1 cellular context compared by ENCODE assay signal in the genomic region with DNA sequence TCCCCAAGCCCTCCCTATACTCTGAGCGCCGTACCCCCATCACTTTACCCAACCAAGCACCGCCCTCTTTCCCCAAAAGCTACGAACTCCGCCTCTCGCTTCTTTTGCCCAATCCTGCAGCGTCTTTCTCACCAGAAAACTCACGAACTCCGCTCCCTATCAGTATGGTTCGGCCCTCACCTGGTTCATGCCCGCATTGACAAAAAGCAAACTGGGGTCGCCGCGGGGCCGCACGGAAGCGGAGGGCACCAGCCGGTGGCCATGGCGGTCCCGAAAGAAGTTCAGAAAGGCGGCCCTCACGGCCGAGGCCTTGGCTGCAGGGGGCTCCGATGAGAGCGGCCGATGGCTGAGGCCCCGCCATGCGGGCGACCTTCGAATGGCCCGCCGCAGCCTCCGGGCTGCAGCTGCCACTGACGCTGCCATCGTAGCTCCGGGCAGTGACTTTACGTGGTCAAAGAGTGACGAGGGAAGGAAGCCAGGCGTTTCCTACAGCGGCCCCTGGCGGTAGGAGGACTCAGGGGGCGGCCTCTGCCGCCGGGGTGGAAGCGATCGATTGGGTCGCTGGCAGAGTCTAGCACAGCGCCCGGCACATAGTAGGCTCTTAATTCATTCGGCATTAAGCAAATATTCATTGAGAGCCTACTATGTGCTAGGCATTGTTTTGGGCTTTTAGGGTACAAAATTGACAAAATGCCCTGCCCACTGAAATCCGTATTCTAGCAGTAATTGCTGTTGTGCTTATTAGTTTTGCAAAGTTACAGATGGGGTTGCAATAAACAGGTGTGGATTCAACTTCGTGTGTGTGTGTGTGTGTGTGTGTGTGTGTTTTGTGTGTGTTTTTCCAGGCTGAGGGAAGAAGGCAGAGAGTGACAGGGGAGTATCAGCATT.
A peak's percentile ranks its signal among the peaks of the same experiment; 100 is the strongest.
TF ChIP-seq lines count a peak whose summit lies in the region.

A gene (minus strand): TSS at position 447 of the 888 bp plus-strand sequence. CDS start 24 bp downstream, at position 423.

TF ChIP-seq in HEK293, 187 proteins besides CTCF, POLR2A, EP300 and RAD21 (continued from another document):
- TF ChIP-seq, protein P1, sequence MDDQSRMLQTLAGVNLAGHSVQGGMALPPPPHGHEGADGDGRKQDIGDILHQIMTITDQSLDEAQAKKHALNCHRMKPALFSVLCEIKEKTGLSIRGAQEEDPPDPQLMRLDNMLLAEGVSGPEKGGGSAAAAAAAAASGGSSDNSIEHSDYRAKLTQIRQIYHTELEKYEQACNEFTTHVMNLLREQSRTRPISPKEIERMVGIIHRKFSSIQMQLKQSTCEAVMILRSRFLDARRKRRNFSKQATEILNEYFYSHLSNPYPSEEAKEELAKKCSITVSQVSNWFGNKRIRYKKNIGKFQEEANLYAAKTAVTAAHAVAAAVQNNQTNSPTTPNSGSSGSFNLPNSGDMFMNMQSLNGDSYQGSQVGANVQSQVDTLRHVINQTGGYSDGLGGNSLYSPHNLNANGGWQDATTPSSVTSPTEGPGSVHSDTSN (CRISPR knock-in tag; IDR thresholded peaks at IDR 0.05) = peak; percentile 92
- no peak for TF ChIP-seq ZNF555 (tag by site-specific recombination; conservative IDR thresholded peaks at IDR 0.05)
- TF ChIP-seq SCRT1 (tag by site-specific recombination; IDR thresholded peaks at IDR 0.05; ENCODE audit: borderline replicate concordance) = no peak
- peak; percentile 73; the same call in 1 of the 2 replicates for TF ChIP-seq ZNF10 (tag by site-specific recombination; IDR thresholded peaks at IDR 0.05)
- TF ChIP-seq GLIS2 (tag by site-specific recombination; IDR thresholded peaks at IDR 0.05) = no peak
- TF ChIP-seq, protein P2, sequence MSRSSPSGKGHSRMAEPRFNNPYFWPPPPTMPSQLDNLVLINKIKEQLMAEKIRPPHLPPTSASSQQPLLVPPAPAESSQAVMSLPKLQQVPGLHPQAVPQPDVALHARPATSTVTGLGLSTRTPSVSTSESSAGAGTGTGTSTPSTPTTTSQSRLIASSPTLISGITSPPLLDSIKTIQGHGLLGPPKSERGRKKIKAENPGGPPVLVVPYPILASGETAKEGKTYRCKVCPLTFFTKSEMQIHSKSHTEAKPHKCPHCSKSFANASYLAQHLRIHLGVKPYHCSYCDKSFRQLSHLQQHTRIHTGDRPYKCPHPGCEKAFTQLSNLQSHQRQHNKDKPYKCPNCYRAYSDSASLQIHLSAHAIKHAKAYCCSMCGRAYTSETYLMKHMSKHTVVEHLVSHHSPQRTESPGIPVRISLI (tag by site-specific recombination; IDR thresholded peaks at IDR 0.05) = no peak
- TF ChIP-seq ZNF311 (tag by site-specific recombination; IDR thresholded peaks at IDR 0.05; ENCODE audit: borderline replicate concordance) = no peak
- peak; percentile 46; the same call in 1 of the 2 replicates for TF ChIP-seq ZFHX2 (tag by site-specific recombination; conservative IDR thresholded peaks at IDR 0.05)
- TF ChIP-seq ZNF529 (tag by site-specific recombination; IDR thresholded peaks at IDR 0.05; ENCODE audit: insufficient replicate concordance) = no peak
- no peak for TF ChIP-seq ZNF791 (tag by site-specific recombination; IDR thresholded peaks at IDR 0.05)
- TF ChIP-seq ZNF248 (tag by site-specific recombination; IDR thresholded peaks at IDR 0.05) = no peak
- peak; percentile 69 for TF ChIP-seq ZNF350 (tag by site-specific recombination; IDR thresholded peaks at IDR 0.05)
- TF ChIP-seq BCL11B (tag by site-specific recombination; IDR thresholded peaks at IDR 0.05; ENCODE audit: low read depth) = peak; percentile 87
- TF ChIP-seq, protein P3, sequence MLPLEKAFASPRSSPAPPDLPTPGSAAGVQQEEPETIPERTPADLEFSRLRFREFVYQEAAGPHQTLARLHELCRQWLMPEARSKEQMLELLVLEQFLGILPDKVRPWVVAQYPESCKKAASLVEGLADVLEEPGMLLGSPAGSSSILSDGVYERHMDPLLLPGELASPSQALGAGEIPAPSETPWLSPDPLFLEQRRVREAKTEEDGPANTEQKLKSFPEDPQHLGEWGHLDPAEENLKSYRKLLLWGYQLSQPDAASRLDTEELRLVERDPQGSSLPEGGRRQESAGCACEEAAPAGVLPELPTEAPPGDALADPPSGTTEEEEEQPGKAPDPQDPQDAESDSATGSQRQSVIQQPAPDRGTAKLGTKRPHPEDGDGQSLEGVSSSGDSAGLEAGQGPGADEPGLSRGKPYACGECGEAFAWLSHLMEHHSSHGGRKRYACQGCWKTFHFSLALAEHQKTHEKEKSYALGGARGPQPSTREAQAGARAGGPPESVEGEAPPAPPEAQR (tag by site-specific recombination; IDR thresholded peaks at IDR 0.05) = no peak
- TF ChIP-seq HOXC10 (CRISPR knock-in tag; IDR thresholded peaks at IDR 0.05) = peak; percentile 90
- TF ChIP-seq ZNF621 (tag by site-specific recombination; IDR thresholded peaks at IDR 0.05) = peak; percentile 87; the same call in 1 of the 2 replicates
- TF ChIP-seq GFI1B (tag by site-specific recombination; IDR thresholded peaks at IDR 0.05) = 0 out of 2 replicates have a peak, but pooled peaks have one; percentile 50
- TF ChIP-seq ZFP3 (tag by site-specific recombination; IDR thresholded peaks at IDR 0.05; ENCODE audit: low read depth) = no peak
- TF ChIP-seq, protein P4, sequence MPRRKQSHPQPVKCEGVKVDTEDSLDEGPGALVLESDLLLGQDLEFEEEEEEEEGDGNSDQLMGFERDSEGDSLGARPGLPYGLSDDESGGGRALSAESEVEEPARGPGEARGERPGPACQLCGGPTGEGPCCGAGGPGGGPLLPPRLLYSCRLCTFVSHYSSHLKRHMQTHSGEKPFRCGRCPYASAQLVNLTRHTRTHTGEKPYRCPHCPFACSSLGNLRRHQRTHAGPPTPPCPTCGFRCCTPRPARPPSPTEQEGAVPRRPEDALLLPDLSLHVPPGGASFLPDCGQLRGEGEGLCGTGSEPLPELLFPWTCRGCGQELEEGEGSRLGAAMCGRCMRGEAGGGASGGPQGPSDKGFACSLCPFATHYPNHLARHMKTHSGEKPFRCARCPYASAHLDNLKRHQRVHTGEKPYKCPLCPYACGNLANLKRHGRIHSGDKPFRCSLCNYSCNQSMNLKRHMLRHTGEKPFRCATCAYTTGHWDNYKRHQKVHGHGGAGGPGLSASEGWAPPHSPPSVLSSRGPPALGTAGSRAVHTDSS (tag by site-specific recombination; IDR thresholded peaks at IDR 0.05) = 0 out of 2 replicates have a peak, but pooled peaks have one; percentile 41
- TF ChIP-seq ZNF571 (tag by site-specific recombination; IDR thresholded peaks at IDR 0.05) = no peak
- no peak for TF ChIP-seq SALL2 (tag by site-specific recombination; IDR thresholded peaks at IDR 0.05; ENCODE audit: borderline replicate concordance)
